1 cellular context compared by ENCODE assay signal in the genomic region with DNA sequence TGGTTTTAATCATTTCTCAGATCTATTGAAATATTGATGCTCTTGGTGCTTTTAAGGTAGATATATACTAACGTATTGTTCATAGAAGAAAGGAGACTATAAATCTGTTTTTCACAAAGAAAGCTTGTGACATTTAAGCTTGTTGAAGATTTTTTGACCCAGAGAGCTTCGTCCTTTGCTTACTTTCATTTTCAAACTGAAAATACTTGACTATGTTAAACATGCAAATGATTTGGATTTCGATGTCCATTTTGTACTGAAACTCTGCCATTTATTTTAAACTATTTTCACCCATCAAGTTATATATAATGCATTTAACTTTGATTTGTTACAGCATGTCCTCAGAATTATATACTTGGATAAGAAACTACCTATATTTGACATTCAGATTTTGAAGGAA.
TF ChIP-seq lines count a peak whose summit lies in the region.

No MANE protein-coding gene starts in this region.

TF ChIP-seq in GM23338, 12 proteins besides CTCF, POLR2A, EP300 and RAD21 (continued from another document):
- no peak for TF ChIP-seq ZNF462 (CRISPR knock-in tag; IDR thresholded peaks at IDR 0.05)
- TF ChIP-seq EZH2phosphoT487 (IDR thresholded peaks at IDR 0.05; ENCODE audit: unreplicated experiment) = no peak
- no peak for TF ChIP-seq JUNB (IDR thresholded peaks at IDR 0.05; ENCODE audit: unreplicated experiment)
